In genomic region chr1:229408458-229409037, GRCh38 we compare ENCODE assay signal across 12 cellular contexts. TPM values are rescaled to one million over a fixed set of nuclear protein-coding genes. Genes with fewer than 3 reads are reported as not detected.
DNase-seq lines count a peak whose midpoint lies in the region; ATAC-seq and TF ChIP-seq lines count a peak whose summit lies in the region.
"Had no signal": no experiment of that assay in that cellular context is flagged by ENCODE, and none has a peak within 500 bp of the region (broad histone marks: within the 10 kb centered on the region; RNA-seq: fewer than 3 reads in every experiment).

No MANE protein-coding gene starts in this region.

- H3K36me3 ChIP-seq in IMR-90 (ENCODE audit: control insufficient read depth, insufficient read depth, low read length) (no peaks in the 10 kb centered on the region), SK-N-SH (replicated peaks in 1 of 2; ENCODE audit: control insufficient read depth in 1 of 2, insufficient read depth in 2 of 2, low read length in 1 of 2) (no peaks in the 10 kb centered on the region), colonic mucosa (no peaks in the 10 kb centered on the region)
- H3K36me3 ChIP-seq: ovary, transverse colon had no signal

- peak; percentile 7 for DNase-seq in IMR-90
- DNase-seq in SK-N-SH, result peak; percentile 79
- DNase-seq in Right ventricle myocardium inferior (ENCODE audit: missing footprints), result peak; percentile 77
- DNase-seq in retina, result peak; percentile 61
- DNase-seq in NCI-H226, result no peak
- DNase-seq in colonic mucosa, result no peak
- DNase-seq: DMS79, Kasumi-1, kidney, ovary, transverse colon had no signal

- ATAC-seq in IMR-90 (ENCODE audit: low read depth), result peak; percentile 60
- peak; percentile 74 for ATAC-seq in Right ventricle myocardium inferior
- no peak for ATAC-seq in GM21367 (IDR thresholded peaks at IDR 0.05; ENCODE audit: unreplicated experiment)

- H3K9me1 ChIP-seq in IMR-90 (ENCODE audit: insufficient read depth, low read length), result peaks cover 4% of the 10 kb centered on the region; the same call in 1 of the 2 replicates

- intact Hi-C loops in IMR-90 (cut with micrococcal nuclease), result loop anchor here (5.0 kb wide), 1 partner anchor 61 kb away; no protein-coding TSS in a partner anchor
- intact Hi-C loops in Right ventricle myocardium inferior (cut with DNase I), result no loop called here
- intact Hi-C loops in colonic mucosa (cut with DNase I), result no loop called here

- TF ChIP-seq EP300 in SK-N-SH (IDR thresholded peaks at IDR 0.05; ENCODE audit: borderline replicate concordance in 1 of 2, low read depth in 1 of 2, low read length in 1 of 2), result no peak

- H2BK20ac ChIP-seq in IMR-90 (ENCODE audit: low read depth, low read length), result no peak overlapping the region

- H3K14ac ChIP-seq in IMR-90 (replicated peaks; ENCODE audit: low read depth, low read length), result no peak overlapping the region

- no peak overlapping the region for H2BK15ac ChIP-seq in IMR-90 (ENCODE audit: low read depth, low read length)

- H3K4me1 ChIP-seq in IMR-90 (ENCODE audit: control insufficient read depth, insufficient read depth, low read length) (peaks cover 7% of the 10 kb centered on the region; the same call in 1 of the 2 replicates), SK-N-SH (ENCODE audit: control insufficient read depth in 1 of 2, insufficient read depth in 2 of 2, low read depth in 1 of 2, low read length in 1 of 2) (peaks cover 10 to 43% of the 10 kb centered on the region in 2 experiments), colonic mucosa (peaks cover 9% of the 10 kb centered on the region)

- H2AK5ac ChIP-seq in IMR-90 (ENCODE audit: low read depth, low read length), result no peak overlapping the region

- no peaks in the 10 kb centered on the region for H3K79me2 ChIP-seq in SK-N-SH (ENCODE audit: insufficient read depth)

- H3K27ac ChIP-seq in IMR-90 (ENCODE audit: insufficient read depth, low read length), result no peak overlapping the region
- peak overlapping the region in 1 of 2 experiments; percentile 59; a peak in 2 of 4 replicates for H3K27ac ChIP-seq in SK-N-SH (ENCODE audit: low read depth in 2 of 2, low read length in 1 of 2)
- no peak overlapping the region for H3K27ac ChIP-seq in colonic mucosa
- H3K27ac ChIP-seq: ovary, transverse colon had no signal

- CTCF ChIA-PET in IMR-90 (lab: Yijun Ruan, JAX) (no interaction called here), SK-N-SH (lab: Yijun Ruan, JAX) (interaction anchor here (0.5 to 2.9 kb wide), 8 partner anchors 58 to 985 kb away, joined by 3 to 12 read pairs (median 3); no protein-coding TSS in a partner anchor)

- H3K9me3 ChIP-seq in IMR-90 (ENCODE audit: control insufficient read depth, insufficient read depth, low read length) (no peaks in the 10 kb centered on the region), SK-N-SH (no peaks in the 10 kb centered on the region), colonic mucosa (no peaks in the 10 kb centered on the region)
- H3K9me3 ChIP-seq: ovary, transverse colon had no signal

- TF ChIP-seq CTCF in IMR-90 (conservative IDR thresholded peaks at IDR 0.05; ENCODE audit: low read depth, low read length), result no peak
- TF ChIP-seq CTCF in SK-N-SH (IDR thresholded peaks at IDR 0.05), result no peak
- TF ChIP-seq CTCF in colonic mucosa (IDR thresholded peaks at IDR 0.05), result no peak

- H3K4me2 ChIP-seq in IMR-90 (ENCODE audit: low read depth, low read length) (no peak overlapping the region), SK-N-SH (no peak overlapping the region)

- no peak overlapping the region for H4K5ac ChIP-seq in IMR-90 (ENCODE audit: low read depth, low read length)

- no peaks in the 10 kb centered on the region for H3K79me1 ChIP-seq in IMR-90 (ENCODE audit: low read depth in 1 of 2, low read length in 2 of 2)

- H2BK5ac ChIP-seq in IMR-90 (ENCODE audit: low read depth, low read length, poor library complexity, severe bottlenecking), result no peak overlapping the region

- H3K9ac ChIP-seq in IMR-90 (ENCODE audit: low read depth, low read length) (no peak overlapping the region), SK-N-SH (no peak overlapping the region), colonic mucosa (ENCODE audit: low read depth in 2 of 2, low read length in 2 of 2) (no peak overlapping the region)

- H4K91ac ChIP-seq in IMR-90 (ENCODE audit: insufficient read depth, low read depth, low read length), result no peak overlapping the region

- in situ Hi-C loops in IMR-90 (cut with MboI; ENCODE audit: low sequenced_read_pairs), result no loop called here

- no peak overlapping the region for H3K18ac ChIP-seq in IMR-90 (ENCODE audit: low read depth, low read length)

- H3K27me3 ChIP-seq in IMR-90 (ENCODE audit: control insufficient read depth, insufficient read depth, low read length) (peaks cover 36% of the 10 kb centered on the region), SK-N-SH (ENCODE audit: insufficient read depth) (no peaks in the 10 kb centered on the region), colonic mucosa (peaks cover 10% of the 10 kb centered on the region)
- H3K27me3 ChIP-seq: ovary had no signal

- H2AK9ac ChIP-seq in IMR-90 (replicated peaks; ENCODE audit: low read depth, low read length, poor library complexity), result peak overlapping the region; percentile 66

- 37% methylated on average over 2 of the region's 8 CpGs; no CpG with 5 or more reads in 1 of the 2 experiments for WGBS in IMR-90 (ENCODE audit: extremely low coverage in 2 of 2, insufficient read length in 1 of 2), 2 experiments
- 91% methylated on average over 4 of the region's 8 CpGs for WGBS in SK-N-SH (ENCODE audit: low lambda C conversion rate)

- BruUV-seq in IMR-90 (replicated peaks; lab: Mats Ljungman, UMichigan), result no TSS peak

- no peak overlapping the region for H3K4ac ChIP-seq in IMR-90 (ENCODE audit: low read depth, low read length)

- no peak overlapping the region for H3K23ac ChIP-seq in IMR-90 (ENCODE audit: low read depth, low read length)

- TF ChIP-seq POLR2A in IMR-90 (IDR thresholded peaks at IDR 0.05; ENCODE audit: low read depth, low read length), result no peak

- dilution Hi-C loops in IMR-90 (cut with HindIII; ENCODE audit: low sequenced_read_pairs, unreplicated experiment), result no loop called here

- H3K9me2 ChIP-seq in SK-N-SH, result no peaks in the 10 kb centered on the region

- no peak for TF ChIP-seq RAD21 in IMR-90 (IDR thresholded peaks at IDR 0.05; ENCODE audit: low read length)
- no peak for TF ChIP-seq RAD21 in SK-N-SH (IDR thresholded peaks at IDR 0.05; ENCODE audit: low read length)

- H3K4me3 ChIP-seq in IMR-90 (ENCODE audit: insufficient read depth, low read depth, low read length) (no peak overlapping the region), SK-N-SH (ENCODE audit: low read depth in 2 of 2, low read length in 1 of 2) (no peak overlapping the region), colonic mucosa (no peak overlapping the region)
- H3K4me3 ChIP-seq: ovary had no signal

- H4K20me1 ChIP-seq in IMR-90 (ENCODE audit: insufficient read depth, low read length) (no peaks in the 10 kb centered on the region), SK-N-SH (ENCODE audit: insufficient read depth) (no peaks in the 10 kb centered on the region)

- H4K8ac ChIP-seq in IMR-90 (ENCODE audit: low read depth in 2 of 2, low read length in 2 of 2), result no peak overlapping the region

- peak overlapping the region; percentile 53 for H2AFZ ChIP-seq in IMR-90 (replicated peaks; ENCODE audit: low read length, poor library complexity)
- no peak overlapping the region for H2AFZ ChIP-seq in SK-N-SH (ENCODE audit: low read depth)

- H3F3A ChIP-seq in SK-N-SH (replicated peaks; ENCODE audit: insufficient read depth), result peaks cover 5% of the 10 kb centered on the region

- H2BK120ac ChIP-seq in IMR-90 (ENCODE audit: low read depth, low read length), result no peak overlapping the region

- H3K56ac ChIP-seq in IMR-90 (ENCODE audit: extremely low read depth, insufficient read depth, low read length), result no peak overlapping the region

- POLR2A ChIA-PET in IMR-90 (lab: Charles Lee; ENCODE audit: unreplicated experiment), result no interaction called here
- POLR2A ChIA-PET in SK-N-SH (lab: Yijun Ruan, JAX), result interaction anchor here (0.6 kb wide), 2 partner anchors 46 to 920 kb away, joined by 3 read pairs; no protein-coding TSS in a partner anchor

TF ChIP-seq in IMR-90, 13 proteins besides CTCF, POLR2A, EP300 and RAD21:
- TF ChIP-seq CHD1 (IDR thresholded peaks at IDR 0.05; ENCODE audit: low read depth, low read length), result no peak
- peak; percentile 77 for TF ChIP-seq RFX5 (IDR thresholded peaks at IDR 0.05; ENCODE audit: low read depth, low read length)

TF ChIP-seq in SK-N-SH, 30 proteins besides CTCF, POLR2A, EP300 and RAD21 (continues in another document):
- no peak for TF ChIP-seq SIN3A (IDR thresholded peaks at IDR 0.05; ENCODE audit: borderline replicate concordance, low read depth, low read length)
- peak; percentile 95 for TF ChIP-seq MXI1 (IDR thresholded peaks at IDR 0.05; ENCODE audit: low read depth, low read length)
- TF ChIP-seq, protein P1, sequence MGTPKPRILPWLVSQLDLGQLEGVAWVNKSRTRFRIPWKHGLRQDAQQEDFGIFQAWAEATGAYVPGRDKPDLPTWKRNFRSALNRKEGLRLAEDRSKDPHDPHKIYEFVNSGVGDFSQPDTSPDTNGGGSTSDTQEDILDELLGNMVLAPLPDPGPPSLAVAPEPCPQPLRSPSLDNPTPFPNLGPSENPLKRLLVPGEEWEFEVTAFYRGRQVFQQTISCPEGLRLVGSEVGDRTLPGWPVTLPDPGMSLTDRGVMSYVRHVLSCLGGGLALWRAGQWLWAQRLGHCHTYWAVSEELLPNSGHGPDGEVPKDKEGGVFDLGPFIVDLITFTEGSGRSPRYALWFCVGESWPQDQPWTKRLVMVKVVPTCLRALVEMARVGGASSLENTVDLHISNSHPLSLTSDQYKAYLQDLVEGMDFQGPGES (IDR thresholded peaks at IDR 0.05; ENCODE audit: low read depth, low read length), result no peak
- TF ChIP-seq, protein P2, sequence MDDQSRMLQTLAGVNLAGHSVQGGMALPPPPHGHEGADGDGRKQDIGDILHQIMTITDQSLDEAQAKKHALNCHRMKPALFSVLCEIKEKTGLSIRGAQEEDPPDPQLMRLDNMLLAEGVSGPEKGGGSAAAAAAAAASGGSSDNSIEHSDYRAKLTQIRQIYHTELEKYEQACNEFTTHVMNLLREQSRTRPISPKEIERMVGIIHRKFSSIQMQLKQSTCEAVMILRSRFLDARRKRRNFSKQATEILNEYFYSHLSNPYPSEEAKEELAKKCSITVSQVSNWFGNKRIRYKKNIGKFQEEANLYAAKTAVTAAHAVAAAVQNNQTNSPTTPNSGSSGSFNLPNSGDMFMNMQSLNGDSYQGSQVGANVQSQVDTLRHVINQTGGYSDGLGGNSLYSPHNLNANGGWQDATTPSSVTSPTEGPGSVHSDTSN (IDR thresholded peaks at IDR 0.05), result no peak

RNA-seq across cellular contexts. Expression of gene ACTA1, which starts 25.3 kb away (rescaled TPM):
- total RNA-seq in IMR-90 (2012; rRNA removed), result not detected in 2 replicates
- polyA plus RNA-seq in IMR-90 (2012; rRNA removed), result not detected in 2 replicates
- polyA plus RNA-seq in IMR-90 (2012; cell fraction: cytosol; rRNA removed), result not detected in 2 replicates
- polyA plus RNA-seq in IMR-90 (2012; cell fraction: nucleus; rRNA removed; ENCODE audit: low replicate concordance), result 0.78 and 1.9 TPM in 2 replicates
- polyA plus RNA-seq in SK-N-SH (2012; rRNA removed), result 0.21 and 0.36 TPM in 2 replicates
- 0.03 and 0.05 TPM in 2 replicates for polyA plus RNA-seq in SK-N-SH (2012; cell fraction: cytosol; rRNA removed)
- 2.7 TPM in 2 replicates for polyA plus RNA-seq in SK-N-SH (2012; cell fraction: nucleus; rRNA removed)
- total RNA-seq in Right ventricle myocardium inferior, result 1,694 TPM
- 1 to 10 TPM in 1 of 2 donors, not detected in 1; 2.4 TPM for total RNA-seq in colonic mucosa
- total RNA-seq: kidney had no signal

Comparison
In these comparisons a context has a peak if more than half of its experiments do, and no peak if none do; other contexts are left out.
1. DNase-seq: peak in IMR-90 (single experiment), SK-N-SH (single experiment), Right ventricle myocardium inferior (single experiment) and retina (single experiment); none in NCI-H226 (single experiment) and colonic mucosa (single experiment).
2. RNA of gene ACTA1, which starts 25.3 kb away (total RNA-seq): 1,694 TPM in Right ventricle myocardium inferior (single experiment); 2.4 TPM in colonic mucosa and not detected in IMR-90; every median in the first group is over 100 times any median in the second.